ENCODE assay signal across 21 cellular contexts in the genomic region with DNA sequence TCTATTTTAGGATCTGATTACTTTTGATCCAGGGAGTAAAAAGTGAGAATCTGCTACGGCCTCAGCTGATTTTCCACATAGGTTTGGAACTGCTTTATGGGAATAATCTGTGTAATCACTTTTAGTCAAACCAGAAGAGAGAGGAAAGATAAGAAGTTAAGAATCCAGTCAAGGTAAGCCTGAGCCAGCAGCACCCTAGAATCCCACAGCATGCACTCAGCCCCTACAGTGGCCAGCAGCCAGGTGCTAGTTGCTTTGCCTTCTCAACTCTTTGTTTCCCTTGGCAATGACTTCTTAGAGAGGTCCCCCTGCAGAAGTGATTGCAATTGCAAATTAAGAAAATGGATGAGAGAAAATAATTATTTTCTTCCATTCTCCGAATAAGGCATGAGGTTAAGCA.
"Had no signal": no experiment of that assay in that cellular context is flagged by ENCODE, and none has a peak within 500 bp of the region (broad histone marks: within the 10 kb centered on the region; RNA-seq: fewer than 3 reads in every experiment).

No MANE protein-coding gene starts in this region.

- H3K27me3 Mint-ChIP-seq: progenitor cell of endocrine pancreas had no signal

- H3K9me3 ChIP-seq: body of pancreas, transverse colon, uterus had no signal

- H3K4me3 Mint-ChIP-seq: activated CD4-positive, alpha-beta T cell treated with anti-CD3 and anti-CD28 coated beads for 36 hours; activated naive CD8-positive, alpha-beta T cell; activated T-helper 1 cell treated with anti-CD3 and anti-CD28 coated beads, Interleukin-12 subunit alpha, Interleukin-12 subunit beta, Interleukin-2, Interleukin-4 antibody, amounts not matched to agents 30 ng/mL and 10 ng/mL and 1 ng/mL, durations not matched to agents 14 hours and 24 hours and 36 hours; effector memory CD8-positive, alpha-beta T cell; neural crest cell had no signal

- ATAC-seq: activated CD4-positive, alpha-beta T cell treated with anti-CD3 and anti-CD28 coated beads for 36 hours; body of pancreas; effector memory CD8-positive, alpha-beta T cell; left ventricle myocardium superior; stimulated activated naive CD8-positive, alpha-beta T cell treated with anti-CD3 and anti-CD28 coated beads, Interleukin-15, Interleukin-2, amounts not matched to agents 100 U/mL and 50 U/mL, for 24 hours had no signal

- H3K27ac ChIP-seq: body of pancreas, epithelial cell of prostate, transverse colon, uterus had no signal

- H3K36me3 Mint-ChIP-seq: activated naive CD8-positive, alpha-beta T cell had no signal

- H3K36me3 ChIP-seq: transverse colon, uterus had no signal

- H3K4me3 ChIP-seq: body of pancreas, transverse colon, uterus had no signal

- H3K9me3 Mint-ChIP-seq: activated T-helper 1 cell treated with anti-CD3 and anti-CD28 coated beads, Interleukin-12 subunit alpha, Interleukin-12 subunit beta, Interleukin-2, Interleukin-4 antibody, amounts not matched to agents 30 ng/mL and 10 ng/mL and 1 ng/mL, durations not matched to agents 14 hours and 24 hours and 36 hours; effector memory CD8-positive, alpha-beta T cell; neural crest cell had no signal

- H3K27ac Mint-ChIP-seq: activated CD4-positive, alpha-beta T cell treated with anti-CD3 and anti-CD28 coated beads for 36 hours; activated naive CD8-positive, alpha-beta T cell; activated T-helper 1 cell treated with anti-CD3 and anti-CD28 coated beads, Interleukin-12 subunit alpha, Interleukin-12 subunit beta, Interleukin-2, Interleukin-4 antibody, amounts not matched to agents 30 ng/mL and 10 ng/mL and 1 ng/mL, durations not matched to agents 14 hours and 24 hours and 36 hours; effector memory CD8-positive, alpha-beta T cell; progenitor cell of endocrine pancreas had no signal

- H3K4me1 Mint-ChIP-seq: activated CD4-positive, alpha-beta T cell treated with anti-CD3 and anti-CD28 coated beads for 36 hours; neural crest cell had no signal

- DNase-seq: activated CD4-positive, alpha-beta T cell treated with anti-CD3 and anti-CD28 coated beads for 36 hours; activated CD4-positive, alpha-beta T cell treated with anti-CD3 and anti-CD28 coated beads, Interleukin-2, amount 50 U/mL, for 48 hours; activated gamma-delta T cell treated with Interleukin-2 at 50 U/mL for 16 hours; amniotic stem cell; body of pancreas; dermis blood vessel endothelial cell; effector memory CD8-positive, alpha-beta T cell; foreskin melanocyte; glutamatergic neuron; hippocampal formation; left ventricle myocardium superior; stimulated activated CD4-positive, alpha-beta T cell treated with anti-CD3 and anti-CD28 coated beads, Interleukin-12 subunit alpha, Interleukin-12 subunit beta, amount 100 ng/mL, for 4 hours; stimulated activated CD4-positive, alpha-beta T cell treated with anti-CD3 and anti-CD28 coated beads, Interleukin-1b, Interleukin-23, amount 100 ng/mL, for 48 hours; stimulated activated naive CD8-positive, alpha-beta T cell treated with anti-CD3 and anti-CD28 coated beads, Interleukin-15, Interleukin-2, amounts not matched to agents 100 U/mL and 50 U/mL, for 24 hours; transverse colon; uterus had no signal

- H3K4me1 ChIP-seq: body of pancreas, uterus had no signal

- H3K27me3 ChIP-seq: body of pancreas, transverse colon, uterus had no signal
